Comparison of ENCODE assay signal across 1 cellular context in genomic region chr12:48767047-48767446, GRCh38.
TF ChIP-seq lines count a peak whose summit lies in the region.

No MANE protein-coding gene starts in this region.

TF ChIP-seq in SK-N-SH, 30 proteins besides CTCF, POLR2A, EP300 and RAD21 (continued from another document):
- TF ChIP-seq REST (IDR thresholded peaks at IDR 0.05; ENCODE audit: low read depth, low read length) (no peak), FOXJ3 (CRISPR knock-in tag; IDR thresholded peaks at IDR 0.05) (no peak), CHD2 (IDR thresholded peaks at IDR 0.05; ENCODE audit: low read length, partially characterized antibody) (no peak), FOXM1 (IDR thresholded peaks at IDR 0.05; ENCODE audit: low read depth) (no peak), POLR2AphosphoS5 (IDR thresholded peaks at IDR 0.05; ENCODE audit: low read depth, low read length) (no peak)
